8 cellular contexts compared by ENCODE assay signal in genomic region chr7:142632291-142633134, GRCh38.
DNase-seq lines count a peak whose midpoint lies in the region; ATAC-seq, FAIRE-seq and TF ChIP-seq lines count a peak whose summit lies in the region.

No MANE protein-coding gene starts in this region.

- no peaks in the 10 kb centered on the region for H3K9me3 ChIP-seq in endothelial cell of umbilical vein (replicated peaks; ENCODE audit: control insufficient read depth, insufficient read depth, low read length)

- H3K4me3 ChIP-seq in endothelial cell of umbilical vein (replicated peaks in 1 of 3; ENCODE audit: insufficient read depth in 1 of 3, low read depth in 1 of 3, low read length in 3 of 3) = no peak overlapping the region

- peak; percentile 69 to 73 for TF ChIP-seq CTCF in endothelial cell of umbilical vein (IDR thresholded peaks at IDR 0.05; ENCODE audit: extremely low read depth in 1 of 2, insufficient read depth in 1 of 2, low read depth in 1 of 2, low read length in 2 of 2)

- no peaks in the 10 kb centered on the region for H4K20me1 ChIP-seq in endothelial cell of umbilical vein (replicated peaks; ENCODE audit: control insufficient read depth, extremely low read depth, insufficient read depth, low read length)

- H3K36me3 ChIP-seq in endothelial cell of umbilical vein (ENCODE audit: control insufficient read depth in 2 of 2, extremely low read depth in 1 of 2, insufficient read depth in 2 of 2, low read length in 2 of 2) = no peaks in the 10 kb centered on the region

- intact Hi-C loops in endothelial cell of umbilical vein (cut with micrococcal nuclease) = loop anchor here (1.0 to 5.0 kb wide), 9 partner anchors 28 to 582 kb away; no protein-coding TSS in a partner anchor

- dilution Hi-C loops in endothelial cell of umbilical vein (cut with MboI; ENCODE audit: extremely low pct_ligation_motif_present, low sequenced_read_pairs) = no loop called here

- DNase-seq in D341Med (ENCODE audit: low spot score) = peak; percentile 87
- DNase-seq in NCI-H82 (lab: John Stamatoyannopoulos, UW) = peak; percentile 90
- DNase-seq in activated CD8-positive, alpha-beta memory T cell treated with anti-CD3 and anti-CD28 coated beads for 1 hour (ENCODE audit: extremely low read depth in 1 of 2, low read depth in 1 of 2) = peak; percentile 11 to 16
- DNase-seq in endothelial cell of umbilical vein (ENCODE audit: low read depth, low spot score) = peak; percentile 74
- peak; percentile 81 for DNase-seq in myocyte (ENCODE audit: low read depth)
- DNase-seq in stromal cell of bone marrow (ENCODE audit: low read depth) = peak; percentile 31

- no peak for TF ChIP-seq POLR2A in endothelial cell of umbilical vein (IDR thresholded peaks at IDR 0.05; ENCODE audit: low read depth, low read length)

- ATAC-seq in GM19397 (IDR thresholded peaks at IDR 0.05; ENCODE audit: unreplicated experiment) = peak; percentile 91
- peak; percentile 96 for ATAC-seq in HG03460 (IDR thresholded peaks at IDR 0.05; ENCODE audit: unreplicated experiment)

- H3K27me3 ChIP-seq in endothelial cell of umbilical vein (ENCODE audit: control insufficient read depth in 2 of 2, insufficient read depth in 2 of 2, low read length in 2 of 2) = peaks cover 1 to 3% of the 10 kb centered on the region in 2 experiments

- no peaks in the 10 kb centered on the region for H3K79me2 ChIP-seq in endothelial cell of umbilical vein (ENCODE audit: control insufficient read depth, insufficient read depth, low read length)

- peak; percentile 78 for FAIRE-seq in endothelial cell of umbilical vein (lab: Jason Lieb, UNC)

- H2AFZ ChIP-seq in endothelial cell of umbilical vein (ENCODE audit: low read depth, low read length) = no peak overlapping the region

- no peaks in the 10 kb centered on the region for H3K4me1 ChIP-seq in endothelial cell of umbilical vein (ENCODE audit: control insufficient read depth, extremely low read depth, insufficient read depth, low read length)

- CTCF ChIA-PET in endothelial cell of umbilical vein (lab: Charles Lee) = interaction anchor here (0.7 to 5.2 kb wide), 58 partner anchors 8 to 583 kb away, joined by 3 to 141 read pairs (median 6); partner anchors contain the start of gene EPHB6

- POLR2A ChIA-PET in endothelial cell of umbilical vein (lab: Charles Lee) = no interaction called here

- no peak overlapping the region for H3K4me2 ChIP-seq in endothelial cell of umbilical vein (ENCODE audit: insufficient read depth, low read length)

- BruUV-seq in endothelial cell of umbilical vein (replicated peaks; lab: Mats Ljungman, UMichigan) = no TSS peak

- no peaks in the 10 kb centered on the region for H3K9me1 ChIP-seq in endothelial cell of umbilical vein (replicated peaks; ENCODE audit: control insufficient read depth, extremely low read depth, insufficient read depth, low read length)

- H3K27ac ChIP-seq in endothelial cell of umbilical vein (ENCODE audit: insufficient read depth, low read depth, low read length) = no peak overlapping the region

- no peak overlapping the region for H3K9ac ChIP-seq in endothelial cell of umbilical vein (replicated peaks; ENCODE audit: extremely low read depth, insufficient read depth, low read length)

TF ChIP-seq in endothelial cell of umbilical vein, 7 proteins besides CTCF, POLR2A, EP300 and RAD21:
- no peak for TF ChIP-seq POLR2AphosphoS5 (IDR thresholded peaks at IDR 0.05; ENCODE audit: insufficient read depth, low read depth, low read length)
- TF ChIP-seq EZH2 (IDR thresholded peaks at IDR 0.05; ENCODE audit: borderline replicate concordance, low read depth, low read length, severe bottlenecking) = no peak
- no peak for TF ChIP-seq MAX (IDR thresholded peaks at IDR 0.05; ENCODE audit: insufficient read depth, insufficient read length)
- TF ChIP-seq MYC (IDR thresholded peaks at IDR 0.05; ENCODE audit: low read depth, low read length) = no peak
- no peak for TF ChIP-seq GATA2 (IDR thresholded peaks at IDR 0.05; ENCODE audit: insufficient read depth, insufficient read length, low read depth, low read length)
- no peak for TF ChIP-seq FOS (IDR thresholded peaks at IDR 0.05; ENCODE audit: borderline replicate concordance, insufficient read depth, low read length)
- TF ChIP-seq JUN (IDR thresholded peaks at IDR 0.05; ENCODE audit: borderline replicate concordance, insufficient read depth, insufficient read length, low read depth) = no peak

Comparison
In these comparisons a context has a peak if more than half of its experiments do, and no peak if none do; other contexts are left out.
1. DNase-seq: peak in every context shown above with its lines; median percentile 90 in NCI-H82; 87 in D341Med; 81 in myocyte; 74 in endothelial cell of umbilical vein; 31 in stromal cell of bone marrow; 14 in activated CD8-positive, alpha-beta memory T cell treated with anti-CD3 and anti-CD28 coated beads for 1 hour.